ENCODE assay signal across 20 cellular contexts in genomic region chr2:230221533-230221932, GRCh38. TPM values are rescaled to one million over a fixed set of nuclear protein-coding genes. Genes with fewer than 3 reads are reported as not detected.
DNase-seq lines count a peak whose midpoint lies in the region; ATAC-seq lines count a peak whose summit lies in the region.
"Had no signal": no experiment of that assay in that cellular context is flagged by ENCODE, and none has a peak within 500 bp of the region (broad histone marks: within the 10 kb centered on the region; RNA-seq: fewer than 3 reads in every experiment).

No MANE protein-coding gene starts in this region.

- H3K9ac ChIP-seq in Karpas-422 (ENCODE audit: low read length): no peak overlapping the region
- H3K9ac ChIP-seq in GM23248: no peak overlapping the region

- peak overlapping the region; percentile 69 for H3K27ac Mint-ChIP-seq in stimulated activated naive CD8-positive, alpha-beta T cell treated with anti-CD3 and anti-CD28 coated beads, Interleukin-15, Interleukin-2, amounts not matched to agents 100 ng/mL and 50 ng/mL, for 24 hours
- H3K27ac Mint-ChIP-seq in stimulated activated naive CD8-positive, alpha-beta T cell treated with anti-CD3 and anti-CD28 coated beads, Interleukin-15, amount 100 ng/mL, for 72 hours: no peak overlapping the region
- H3K27ac Mint-ChIP-seq in memory B cell: peak overlapping the region; percentile 92
- H3K27ac Mint-ChIP-seq: H9; nephron progenitor cell; T-helper 1 cell treated with Interleukin-12 subunit alpha and Interleukin-12 subunit beta and Interleukin-4 antibody, amounts not matched to agents 30 μg/mL and 1 μg/mL, for 36 hours had no signal

- H3K4me1 ChIP-seq in Karpas-422 (ENCODE audit: low read length) (peaks cover 67% of the 10 kb centered on the region), GM23248 (ENCODE audit: insufficient read depth) (peaks cover 5% of the 10 kb centered on the region)
- H3K4me1 ChIP-seq: Peyer's patch, SJCRH30 had no signal

- WGBS in GM23248 (ENCODE audit: low coverage in 1 of 2, low lambda C conversion rate in 2 of 2, missing lambda C conversion rate in 2 of 2), 2 experiments: 95 to 97% methylated on average over 3 of the region's 3 CpGs

- peaks cover 28% of the 10 kb centered on the region for H3K36me3 Mint-ChIP-seq in stimulated activated naive CD8-positive, alpha-beta T cell treated with anti-CD3 and anti-CD28 coated beads, Interleukin-15, Interleukin-2, amounts not matched to agents 100 ng/mL and 50 ng/mL, for 24 hours (ENCODE audit: low read depth)
- peaks cover 14% of the 10 kb centered on the region for H3K36me3 Mint-ChIP-seq in memory B cell

- H3K9me3 Mint-ChIP-seq in stimulated activated naive CD8-positive, alpha-beta T cell treated with anti-CD3 and anti-CD28 coated beads, Interleukin-15, Interleukin-2, amounts not matched to agents 100 ng/mL and 50 ng/mL, for 24 hours: no peaks in the 10 kb centered on the region
- H3K9me3 Mint-ChIP-seq in stimulated activated naive CD8-positive, alpha-beta T cell treated with anti-CD3 and anti-CD28 coated beads, Interleukin-15, amount 100 ng/mL, for 72 hours: no peaks in the 10 kb centered on the region
- H3K9me3 Mint-ChIP-seq in memory B cell: no peaks in the 10 kb centered on the region
- H3K9me3 Mint-ChIP-seq: H9; nephron progenitor cell; T-helper 1 cell treated with Interleukin-12 subunit alpha and Interleukin-12 subunit beta and Interleukin-4 antibody, amounts not matched to agents 30 μg/mL and 1 μg/mL, for 36 hours had no signal

- H3K79me2 ChIP-seq in Karpas-422 (ENCODE audit: low read length): peaks cover 34% of the 10 kb centered on the region
- H3K79me2 ChIP-seq in GM23248 (ENCODE audit: insufficient read depth): 0 out of 2 replicates have a peak, but pooled peaks cover 8% of the 10 kb centered on the region

- H3K4me1 Mint-ChIP-seq in stimulated activated naive CD8-positive, alpha-beta T cell treated with anti-CD3 and anti-CD28 coated beads, Interleukin-15, Interleukin-2, amounts not matched to agents 100 ng/mL and 50 ng/mL, for 24 hours (ENCODE audit: low read depth): peaks cover 79% of the 10 kb centered on the region
- H3K4me1 Mint-ChIP-seq in stimulated activated naive CD8-positive, alpha-beta T cell treated with anti-CD3 and anti-CD28 coated beads, Interleukin-15, amount 100 ng/mL, for 72 hours: peaks cover 80% of the 10 kb centered on the region
- H3K4me1 Mint-ChIP-seq in memory B cell: peaks cover 55% of the 10 kb centered on the region

- H3K9me2 ChIP-seq in Karpas-422 (replicated peaks; ENCODE audit: insufficient read depth, low read length): no peaks in the 10 kb centered on the region
- H3K9me2 ChIP-seq in GM23248 (ENCODE audit: insufficient read depth): no peaks in the 10 kb centered on the region

- H3K27me3 Mint-ChIP-seq in stimulated activated naive CD8-positive, alpha-beta T cell treated with anti-CD3 and anti-CD28 coated beads, Interleukin-15, Interleukin-2, amounts not matched to agents 100 ng/mL and 50 ng/mL, for 24 hours: no peaks in the 10 kb centered on the region
- no peaks in the 10 kb centered on the region for H3K27me3 Mint-ChIP-seq in stimulated activated naive CD8-positive, alpha-beta T cell treated with anti-CD3 and anti-CD28 coated beads, Interleukin-15, amount 100 ng/mL, for 72 hours
- H3K27me3 Mint-ChIP-seq in memory B cell: no peaks in the 10 kb centered on the region

- H3K4me2 ChIP-seq in Karpas-422 (ENCODE audit: low read depth, low read length, poor library complexity, severe bottlenecking) (peak overlapping the region; percentile 11), GM23248 (ENCODE audit: unreplicated experiment) (no peak overlapping the region)

- H3F3A ChIP-seq in GM23248 (ENCODE audit: insufficient read depth): no peaks in the 10 kb centered on the region

- H4K20me1 ChIP-seq in Karpas-422 (ENCODE audit: insufficient read depth, low read depth, low read length) (no peaks in the 10 kb centered on the region), GM23248 (ENCODE audit: insufficient read depth) (no peaks in the 10 kb centered on the region)

- no peak overlapping the region for H3K4me3 ChIP-seq in Karpas-422 (ENCODE audit: low read length)
- no peak overlapping the region for H3K4me3 ChIP-seq in GM23248
- H3K4me3 ChIP-seq: body of pancreas, Peyer's patch, sigmoid colon, SJCRH30, vagina had no signal

- H3K36me3 ChIP-seq in Karpas-422 (ENCODE audit: insufficient read depth, low read length) (peaks cover 2% of the 10 kb centered on the region; the same call in 1 of the 2 replicates), GM23248 (ENCODE audit: low read depth) (no peaks in the 10 kb centered on the region)
- H3K36me3 ChIP-seq: SJCRH30 had no signal

- H3K27ac ChIP-seq in Karpas-422 (ENCODE audit: low read length) (no peak overlapping the region), GM23248 (no peak overlapping the region)
- H3K27ac ChIP-seq: body of pancreas, HL-60, sigmoid colon, SJCRH30 had no signal

- no peak for ATAC-seq in stimulated activated naive CD8-positive, alpha-beta T cell treated with anti-CD3 and anti-CD28 coated beads, Interleukin-15, amount 100 ng/mL, for 72 hours
- ATAC-seq in memory B cell (ENCODE audit: low read depth) (peak; percentile 5), GM19328 (IDR thresholded peaks at IDR 0.05; ENCODE audit: unreplicated experiment) (no peak)
- ATAC-seq: body of pancreas, left lobe of liver had no signal

- H3K4me3 Mint-ChIP-seq in stimulated activated naive CD8-positive, alpha-beta T cell treated with anti-CD3 and anti-CD28 coated beads, Interleukin-15, Interleukin-2, amounts not matched to agents 100 ng/mL and 50 ng/mL, for 24 hours: peak overlapping the region; percentile 4
- H3K4me3 Mint-ChIP-seq in stimulated activated naive CD8-positive, alpha-beta T cell treated with anti-CD3 and anti-CD28 coated beads, Interleukin-15, amount 100 ng/mL, for 72 hours: no peak overlapping the region
- peak overlapping the region; percentile 38 for H3K4me3 Mint-ChIP-seq in memory B cell
- H3K4me3 Mint-ChIP-seq: H9; nephron progenitor cell; T-helper 1 cell treated with Interleukin-12 subunit alpha and Interleukin-12 subunit beta and Interleukin-4 antibody, amounts not matched to agents 30 μg/mL and 1 μg/mL, for 36 hours had no signal

- H3K27me3 ChIP-seq in Karpas-422 (ENCODE audit: low read length): no peaks in the 10 kb centered on the region
- no peaks in the 10 kb centered on the region for H3K27me3 ChIP-seq in GM23248 (replicated peaks; ENCODE audit: insufficient read depth)
- H3K27me3 ChIP-seq: body of pancreas, Peyer's patch, sigmoid colon, vagina had no signal

- in situ Hi-C loops in GM23248 (cut with MboI): no loop called here

- H2AFZ ChIP-seq in Karpas-422 (ENCODE audit: low read length) (no peak overlapping the region), GM23248 (no peak overlapping the region)

- H3K9me3 ChIP-seq in Karpas-422 (ENCODE audit: low read length) (no peaks in the 10 kb centered on the region), GM23248 (ENCODE audit: low read depth) (no peaks in the 10 kb centered on the region)
- H3K9me3 ChIP-seq: body of pancreas, Peyer's patch, sigmoid colon, SJCRH30, vagina had no signal

- DNase-seq in stimulated activated naive CD8-positive, alpha-beta T cell treated with anti-CD3 and anti-CD28 coated beads, Interleukin-15, amount 100 ng/mL, for 72 hours: no peak
- DNase-seq in Karpas-422 (no peak), memory B cell (ENCODE audit: low spot score in 2 of 2) (no peak), GM23248 (no peak)
- no peak for DNase-seq in stimulated activated CD8-positive, alpha-beta memory T cell treated with anti-CD3 and anti-CD28 coated beads, Interleukin-4, amount 100 ng/mL, for 48 hours
- DNase-seq: activated CD4-positive, alpha-beta T cell treated with anti-CD3 and anti-CD28 coated beads, Interleukin-2, amount 50 U/mL, for 4 hours; body of pancreas; effector CD4-positive, alpha-beta T cell; H9; NCI-H446 treated with DMSO at 0.1 percent for 48 hours; nephron progenitor cell; Peyer's patch; sigmoid colon; SJCRH30 had no signal

RNA-seq across cellular contexts. Expression of gene SP110, which starts 1.7 kb away (rescaled TPM):
- 30.8 and 60.6 TPM in 2 replicates for total RNA-seq in Karpas-422 (2014; rRNA removed; shearing (Covaris generic); ENCODE audit: low replicate concordance)
- 11.6 and 24.3 TPM in 2 replicates for total RNA-seq in GM23248 (2014; rRNA removed; shearing (Covaris generic))
- polyA plus RNA-seq in GM23248 (2016; fragmentation: Nextera tagmentation; extraction: Ambion mirVana): 11.1 and 13.4 TPM in 2 replicates

RNA-seq across cellular contexts. Expression of gene SP140, which starts 4.0 kb away (rescaled TPM):
- total RNA-seq in Karpas-422 (2014; rRNA removed; shearing (Covaris generic); ENCODE audit: low replicate concordance): 24.2 and 25.8 TPM in 2 replicates
- not detected in 2 replicates for total RNA-seq in GM23248 (2014; rRNA removed; shearing (Covaris generic))
- 0.53 TPM in 1 of 2 replicates, not detected in the other for polyA plus RNA-seq in GM23248 (2016; fragmentation: Nextera tagmentation; extraction: Ambion mirVana)

Comparison
In these comparisons a context has a peak if more than half of its experiments do, and no peak if none do; other contexts are left out.
1. H3K27ac Mint-ChIP-seq: peak in stimulated activated naive CD8-positive, alpha-beta T cell treated with anti-CD3 and anti-CD28 coated beads, Interleukin-15, Interleukin-2, amounts not matched to agents 100 ng/mL and 50 ng/mL, for 24 hours (single experiment) and memory B cell (single experiment); none in stimulated activated naive CD8-positive, alpha-beta T cell treated with anti-CD3 and anti-CD28 coated beads, Interleukin-15, amount 100 ng/mL, for 72 hours (0 of 2).
2. H3K4me3 Mint-ChIP-seq: peak in stimulated activated naive CD8-positive, alpha-beta T cell treated with anti-CD3 and anti-CD28 coated beads, Interleukin-15, Interleukin-2, amounts not matched to agents 100 ng/mL and 50 ng/mL, for 24 hours (single experiment) and memory B cell (single experiment); none in stimulated activated naive CD8-positive, alpha-beta T cell treated with anti-CD3 and anti-CD28 coated beads, Interleukin-15, amount 100 ng/mL, for 72 hours (0 of 2).
3. RNA of gene SP140, which starts 4.0 kb away (total RNA-seq): 24.2 to 25.8 TPM in Karpas-422; not detected in GM23248; every median in the first group is over 10 times any median in the second.